ENCODE assay signal across 22 cellular contexts in the genomic region with DNA sequence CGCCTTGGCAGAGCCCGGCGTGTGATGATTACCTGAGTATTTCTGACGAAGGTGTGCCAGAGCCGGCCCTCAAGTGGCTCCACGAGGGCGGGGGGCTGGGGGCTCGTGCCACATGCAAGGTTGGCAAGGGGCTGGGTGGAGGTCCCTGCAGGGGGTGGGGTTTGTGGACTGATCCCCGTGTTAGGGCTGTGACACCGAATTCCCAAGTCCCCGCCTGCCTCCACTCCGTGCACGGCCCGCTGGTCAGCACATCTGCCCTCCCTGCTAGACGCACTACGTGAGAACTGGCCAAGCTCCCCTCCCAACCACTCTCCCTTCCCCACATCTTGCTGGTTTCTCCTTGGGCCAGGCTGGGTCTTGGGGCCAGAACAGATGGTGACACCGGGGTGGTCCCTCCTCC. TPM values are rescaled to one million over a fixed set of nuclear protein-coding genes. Genes with fewer than 3 reads are reported as not detected.
DNase-seq lines count a peak whose midpoint lies in the region; ATAC-seq and TF ChIP-seq lines count a peak whose summit lies in the region.
"Had no signal": no experiment of that assay in that cellular context is flagged by ENCODE, and none has a peak within 500 bp of the region (broad histone marks: within the 10 kb centered on the region; RNA-seq: fewer than 3 reads in every experiment).

No MANE protein-coding gene starts in this region.

- peaks cover 19% of the 10 kb centered on the region for H3K4me1 Mint-ChIP-seq in activated T-helper 17 cell treated with anti-CD3 and anti-CD28 coated beads, Interleukin-2, amount 50 U/mL, for 72 hours
- H3K4me1 Mint-ChIP-seq in stimulated activated memory B cell treated with anti-CD40 and anti-IgM and Interleukin-4, amounts not matched to agents 10 μg/mL and 1 μg/mL and 100 μg/mL, for 72 hours: peaks cover 57% of the 10 kb centered on the region

- CTCF ChIA-PET in RWPE1 (lab: Yijun Ruan, JAX): interaction anchor here (0.6 to 0.8 kb wide), 2 partner anchors 101 to 121 kb away, joined by 3 read pairs; no protein-coding TSS in a partner anchor

- H3K9me3 ChIP-seq in heart left ventricle: no peaks in the 10 kb centered on the region
- H3K9me3 ChIP-seq: HAP-1 had no signal

- H3K4me3 ChIP-seq in heart left ventricle: no peak overlapping the region
- H3K4me3 ChIP-seq: HAP-1 had no signal

- H3K9me3 Mint-ChIP-seq in activated T-helper 17 cell treated with anti-CD3 and anti-CD28 coated beads, Interleukin-2, amount 50 U/mL, for 72 hours: no peaks in the 10 kb centered on the region
- H3K9me3 Mint-ChIP-seq in stimulated activated memory B cell treated with anti-CD40 and anti-IgM and Interleukin-4, amounts not matched to agents 10 μg/mL and 1 μg/mL and 100 μg/mL, for 72 hours: no peaks in the 10 kb centered on the region
- H3K9me3 Mint-ChIP-seq: IgD-negative memory B cell had no signal

- DNase-seq in left cardiac atrium (peak; percentile 27), heart left ventricle (no peak), RWPE1 (ENCODE audit: low spot score) (no peak), NCI-H1092 treated with DMSO at 0.1 percent for 48 hours (lab: John Stamatoyannopoulos, UW) (no peak)
- DNase-seq: ACHN, AML-193, COR-L47, DMS 273 treated with DMSO at 0.1 percent for 48 hours, GDM1, Karpas-422, NCI-H1048, NCI-H1436 treated with DMSO at 0.1 percent for 48 hours, NCI-H2029, NCI-H345, NCI-H524 treated with DMSO at 0.1 percent for 48 hours, RPMI8226 had no signal

- TF ChIP-seq CTCF in heart left ventricle (IDR thresholded peaks at IDR 0.05): no peak
- TF ChIP-seq CTCF in RWPE1 (conservative IDR thresholded peaks at IDR 0.05; ENCODE audit: low read depth): no peak

- POLR2A ChIA-PET in RWPE1 (lab: Yijun Ruan, JAX; ENCODE audit: low non-redundant PET): no interaction called here

- no peaks in the 10 kb centered on the region for H3K36me3 Mint-ChIP-seq in activated T-helper 17 cell treated with anti-CD3 and anti-CD28 coated beads, Interleukin-2, amount 50 U/mL, for 72 hours (ENCODE audit: low read depth)
- peaks cover 31% of the 10 kb centered on the region for H3K36me3 Mint-ChIP-seq in stimulated activated memory B cell treated with anti-CD40 and anti-IgM and Interleukin-4, amounts not matched to agents 10 μg/mL and 1 μg/mL and 100 μg/mL, for 72 hours

- peaks cover 18 to 93% (median 55%) of the 10 kb centered on the region in 12 donors for H3K4me1 ChIP-seq in heart left ventricle
- H3K4me1 ChIP-seq: HAP-1 had no signal

- no peaks in the 10 kb centered on the region for H3K27me3 ChIP-seq in heart left ventricle

- ATAC-seq in left cardiac atrium (no peak), heart left ventricle (no peak), HG03159 (IDR thresholded peaks at IDR 0.05; ENCODE audit: unreplicated experiment) (no peak)
- ATAC-seq in activated T-helper 17 cell treated with anti-CD3 and anti-CD28 coated beads, Interleukin-2, amount 50 U/mL, for 72 hours (replicated peaks): no peak
- ATAC-seq in stimulated activated memory B cell treated with anti-CD40 and anti-IgM and Interleukin-4, amounts not matched to agents 10 μg/mL and 1 μg/mL and 100 μg/mL, for 72 hours: no peak

- intact Hi-C loops in left cardiac atrium (cut with DNase I): no loop called here
- intact Hi-C loops in heart left ventricle (cut with DNase I): loop anchor here in 3 of 10 donors (5.0 kb wide), 3 partner anchors 33 to 77 kb away; no protein-coding TSS in a partner anchor

- no peak overlapping the region for H3K4me3 Mint-ChIP-seq in activated T-helper 17 cell treated with anti-CD3 and anti-CD28 coated beads, Interleukin-2, amount 50 U/mL, for 72 hours
- no peak overlapping the region for H3K4me3 Mint-ChIP-seq in stimulated activated memory B cell treated with anti-CD40 and anti-IgM and Interleukin-4, amounts not matched to agents 10 μg/mL and 1 μg/mL and 100 μg/mL, for 72 hours
- H3K4me3 Mint-ChIP-seq: IgD-negative memory B cell had no signal

- H3K27ac ChIP-seq in heart left ventricle (peak overlapping the region in 4 of 12 donors; percentile 13 to 96 (median 62)), RWPE1 (peak overlapping the region; percentile 77; the same call in 1 of the 2 replicates)
- H3K27ac ChIP-seq: HL-60 had no signal

- peak overlapping the region; percentile 59 for H3K27ac Mint-ChIP-seq in activated T-helper 17 cell treated with anti-CD3 and anti-CD28 coated beads, Interleukin-2, amount 50 U/mL, for 72 hours
- H3K27ac Mint-ChIP-seq in stimulated activated memory B cell treated with anti-CD40 and anti-IgM and Interleukin-4, amounts not matched to agents 10 μg/mL and 1 μg/mL and 100 μg/mL, for 72 hours: peak overlapping the region; percentile 72
- H3K27ac Mint-ChIP-seq: IgD-negative memory B cell had no signal

- peaks cover 0 to 7% (median 0%) of the 10 kb centered on the region in 9 donors for H3K36me3 ChIP-seq in heart left ventricle
- H3K36me3 ChIP-seq: HAP-1 had no signal

- no peak for TF ChIP-seq POLR2A in heart left ventricle (IDR thresholded peaks at IDR 0.05)

- no peaks in the 10 kb centered on the region for H3K27me3 Mint-ChIP-seq in activated T-helper 17 cell treated with anti-CD3 and anti-CD28 coated beads, Interleukin-2, amount 50 U/mL, for 72 hours
- H3K27me3 Mint-ChIP-seq in stimulated activated memory B cell treated with anti-CD40 and anti-IgM and Interleukin-4, amounts not matched to agents 10 μg/mL and 1 μg/mL and 100 μg/mL, for 72 hours: no peaks in the 10 kb centered on the region
- H3K27me3 Mint-ChIP-seq: IgD-negative memory B cell had no signal

- 80 to 92% (median 90%) methylated on average over 14 to 17 of the region's 17 CpGs for WGBS in heart left ventricle, 4 donors

RNA-seq across cellular contexts. Expression of a gene that starts 34.2 kb away (rescaled TPM):
- total RNA-seq in left cardiac atrium (10 to 100 TPM; 58.5 to 95.4 TPM), heart left ventricle (100 to 1,000 TPM in 2 of 9 donors, 10 to 100 TPM in 7; 31.2 to 122 (median 72.5) TPM)
- 10 to 100 TPM; 22.4 to 53.2 TPM for polyA plus RNA-seq in heart left ventricle
- 10 to 100 TPM; 23.6 to 51.0 TPM for total RNA-seq in activated T-helper 17 cell treated with anti-CD3 and anti-CD28 coated beads, Interleukin-2, amount 50 U/mL, for 72 hours
